ENCODE assay signal across 2 cellular contexts in the genomic region with DNA sequence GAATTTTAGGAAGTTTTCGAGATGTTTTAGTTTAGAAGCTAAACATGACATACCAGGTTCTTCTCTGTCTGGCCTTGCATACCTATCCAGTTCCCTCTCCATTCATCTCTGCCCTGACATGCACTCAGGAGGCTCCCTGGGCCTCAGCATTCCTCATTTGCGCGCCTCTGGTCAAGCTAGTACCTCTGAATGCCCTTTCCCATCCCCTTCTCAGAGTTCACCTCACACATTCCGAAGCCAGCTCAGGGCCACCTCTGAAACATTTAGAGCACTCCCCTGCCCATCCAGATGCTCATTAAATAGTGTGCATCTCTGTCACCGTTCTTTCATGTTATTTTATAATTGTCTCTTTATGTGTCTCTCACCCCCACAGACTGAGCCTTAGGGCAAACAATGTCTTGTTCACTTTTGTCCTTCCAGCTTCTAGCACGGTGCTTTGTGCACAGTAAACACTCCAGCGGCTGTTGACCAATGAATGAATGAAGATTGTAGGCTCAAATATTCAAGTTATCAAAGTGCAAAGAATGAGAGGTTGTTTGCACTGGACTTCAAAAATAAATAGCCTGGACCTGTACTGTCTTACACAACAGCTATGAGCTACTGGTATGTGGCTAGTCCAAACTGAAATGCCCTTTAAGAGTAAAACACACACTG.
TF ChIP-seq lines count a peak whose summit lies in the region.

No MANE protein-coding gene starts in this region.

TF ChIP-seq in SK-N-SH, 30 proteins besides CTCF, POLR2A, EP300 and RAD21 (continued from another document):
- TF ChIP-seq GATA2 (CRISPR knock-in tag; IDR thresholded peaks at IDR 0.05) (no peak), TAF1 (IDR thresholded peaks at IDR 0.05; ENCODE audit: borderline replicate concordance, low read depth, low read length) (no peak), RCOR1 (IDR thresholded peaks at IDR 0.05; ENCODE audit: low read length) (no peak), SMC3 (IDR thresholded peaks at IDR 0.05; ENCODE audit: low read depth, low read length) (no peak), EZH2phosphoT487 (IDR thresholded peaks at IDR 0.05; ENCODE audit: borderline replicate concordance, low read depth) (no peak), USF1 (IDR thresholded peaks at IDR 0.05; ENCODE audit: borderline replicate concordance, low read depth) (no peak)

TF ChIP-seq in SK-N-SH treated with all-trans-retinoic acid at 6 μM for 48 hours, 23 proteins besides CTCF, POLR2A, EP300 and RAD21 (continued from another document):
- TF ChIP-seq CSRNP3 (CRISPR knock-in tag; IDR thresholded peaks at IDR 0.05) (no peak), ZC3H10 (CRISPR knock-in tag; IDR thresholded peaks at IDR 0.05) (no peak), TCF4 (CRISPR knock-in tag; IDR thresholded peaks at IDR 0.05; ENCODE audit: borderline replicate concordance) (no peak), TOX (CRISPR knock-in tag; IDR thresholded peaks at IDR 0.05; ENCODE audit: borderline replicate concordance) (no peak)
- TF ChIP-seq, protein P1, sequence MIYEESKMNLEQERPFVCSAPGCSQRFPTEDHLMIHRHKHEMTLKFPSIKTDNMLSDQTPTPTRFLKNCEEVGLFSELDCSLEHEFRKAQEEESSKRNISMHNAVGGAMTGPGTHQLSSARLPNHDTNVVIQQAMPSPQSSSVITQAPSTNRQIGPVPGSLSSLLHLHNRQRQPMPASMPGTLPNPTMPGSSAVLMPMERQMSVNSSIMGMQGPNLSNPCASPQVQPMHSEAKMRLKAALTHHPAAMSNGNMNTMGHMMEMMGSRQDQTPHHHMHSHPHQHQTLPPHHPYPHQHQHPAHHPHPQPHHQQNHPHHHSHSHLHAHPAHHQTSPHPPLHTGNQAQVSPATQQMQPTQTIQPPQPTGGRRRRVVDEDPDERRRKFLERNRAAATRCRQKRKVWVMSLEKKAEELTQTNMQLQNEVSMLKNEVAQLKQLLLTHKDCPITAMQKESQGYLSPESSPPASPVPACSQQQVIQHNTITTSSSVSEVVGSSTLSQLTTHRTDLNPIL (CRISPR knock-in tag; IDR thresholded peaks at IDR 0.05; ENCODE audit: low read depth), result no peak
